Comparison of ENCODE assay signal across 9 cellular contexts in genomic region chrX:153723351-153724251, GRCh38. TPM values are rescaled to one million over a fixed set of nuclear protein-coding genes. Genes with fewer than 3 reads are reported as not detected.
DNase-seq lines count a peak whose midpoint lies in the region; ATAC-seq and TF ChIP-seq lines count a peak whose summit lies in the region.
"Had no signal": no experiment of that assay in that cellular context is flagged by ENCODE, and none has a peak within 500 bp of the region (broad histone marks: within the 10 kb centered on the region; RNA-seq: fewer than 3 reads in every experiment).

No MANE protein-coding gene starts in this region.

- H3K79me2 ChIP-seq in OCI-LY3 (ENCODE audit: low read length) = peaks cover 55% of the 10 kb centered on the region

- H3K9ac ChIP-seq in BLaER1 treated with 17β-estradiol and CSF1 and Interleukin-3, amounts not matched to agents 10 nM and 100 nM = peak overlapping the region; percentile 80 to 93 (median 89)
- H3K9ac ChIP-seq in OCI-LY3 (ENCODE audit: low read length) (peak overlapping the region; percentile 88), skeletal muscle satellite cell (ENCODE audit: low read depth, low read length) (peak overlapping the region; percentile 92)

- ATAC-seq in GM19043 (IDR thresholded peaks at IDR 0.05; ENCODE audit: low read depth, unreplicated experiment) = peak; percentile 15
- peak; percentile 32 for ATAC-seq in HG03280 (IDR thresholded peaks at IDR 0.05; ENCODE audit: unreplicated experiment)
- peak; percentile 1 for ATAC-seq in left ventricle myocardium superior

- peak overlapping the region; percentile 60 to 98 (median 90) for H3K27ac ChIP-seq in BLaER1 treated with 17β-estradiol and CSF1 and Interleukin-3, amounts not matched to agents 10 nM and 100 nM
- peak overlapping the region; percentile 72 for H3K27ac ChIP-seq in OCI-LY3 (ENCODE audit: low read length)

- peaks cover 12 to 58% (median 41%) of the 10 kb centered on the region in 11 experiments; a peak in 21 of 22 replicates for H3K9me3 ChIP-seq in BLaER1 treated with 17β-estradiol and CSF1 and Interleukin-3, amounts not matched to agents 10 nM and 100 nM (replicated peaks in 1 of 11)
- H3K9me3 ChIP-seq in OCI-LY3 (ENCODE audit: insufficient read depth, low read length) (no peaks in the 10 kb centered on the region), skeletal muscle satellite cell (replicated peaks; ENCODE audit: low read length) (no peaks in the 10 kb centered on the region)

- peaks cover 17 to 42% (median 32%) of the 10 kb centered on the region in 11 experiments for H3K36me3 ChIP-seq in BLaER1 treated with 17β-estradiol and CSF1 and Interleukin-3, amounts not matched to agents 10 nM and 100 nM
- H3K36me3 ChIP-seq in OCI-LY3 (replicated peaks; ENCODE audit: low read depth, low read length) (peaks cover 34% of the 10 kb centered on the region), skeletal muscle satellite cell (ENCODE audit: insufficient read depth, low read length) (peaks cover 24% of the 10 kb centered on the region)

- TF ChIP-seq CTCF in OCI-LY3 (IDR thresholded peaks at IDR 0.05; ENCODE audit: low read depth, low read length) = peak; percentile 46

- H3K27me3 ChIP-seq in BLaER1 treated with 17β-estradiol and CSF1 and Interleukin-3, amounts not matched to agents 10 nM and 100 nM = peaks cover 31 to 66% (median 46%) of the 10 kb centered on the region in 11 experiments
- no peaks in the 10 kb centered on the region for H3K27me3 ChIP-seq in OCI-LY3 (ENCODE audit: low read depth, low read length)
- no peaks in the 10 kb centered on the region for H3K27me3 ChIP-seq in skeletal muscle satellite cell (ENCODE audit: control insufficient read depth, insufficient read depth, low read length)

- no peak overlapping the region; the same call in 1 of the 2 replicates for H2AFZ ChIP-seq in OCI-LY3 (ENCODE audit: low read depth, low read length)

- H3K4me3 ChIP-seq in BLaER1 treated with 17β-estradiol and CSF1 and Interleukin-3, amounts not matched to agents 10 nM and 100 nM = peak overlapping the region; percentile 65 to 79 (median 76)
- H3K4me3 ChIP-seq in OCI-LY3 (ENCODE audit: low read length) (peak overlapping the region; percentile 98), skeletal muscle satellite cell (ENCODE audit: low read length) (peak overlapping the region; percentile 79)

- H4K20me1 ChIP-seq in BLaER1 treated with 17β-estradiol and CSF1 and Interleukin-3, amounts not matched to agents 10 nM and 100 nM = peaks cover 3 to 69% (median 53%) of the 10 kb centered on the region in 11 experiments; a peak in 20 of 22 replicates
- peaks cover 13% of the 10 kb centered on the region for H4K20me1 ChIP-seq in OCI-LY3 (ENCODE audit: insufficient read depth, low read length)

- peak overlapping the region; percentile 75 to 91 (median 86) for H3K4me2 ChIP-seq in BLaER1 treated with 17β-estradiol and CSF1 and Interleukin-3, amounts not matched to agents 10 nM and 100 nM
- H3K4me2 ChIP-seq in OCI-LY3 (ENCODE audit: low read length) (peak overlapping the region; percentile 98), skeletal muscle satellite cell (ENCODE audit: low read length) (peak overlapping the region; percentile 89)

- H3K4me1 ChIP-seq in BLaER1 treated with 17β-estradiol and CSF1 and Interleukin-3, amounts not matched to agents 10 nM and 100 nM = peaks cover 45 to 60% (median 48%) of the 10 kb centered on the region in 10 experiments
- H3K4me1 ChIP-seq in OCI-LY3 (ENCODE audit: low read length) (peaks cover 40% of the 10 kb centered on the region), skeletal muscle satellite cell (ENCODE audit: control insufficient read depth, insufficient read depth, low read length) (peaks cover 43% of the 10 kb centered on the region)

- intact Hi-C loops in left ventricle myocardium superior (cut with micrococcal nuclease) = no loop called here

- peak; percentile 55 for DNase-seq in activated naive CD4-positive, alpha-beta T cell treated with Interleukin-2 at 50 U/mL for 16 hours
- DNase-seq in left ventricle myocardium superior = peak; percentile 49
- DNase-seq in superior temporal gyrus (ENCODE audit: extremely low spot score) = no peak

RNA-seq across cellular contexts. Expression of gene BCAP31, which starts 0.6 kb away (rescaled TPM):
- 91.6 TPM for total RNA-seq in left ventricle myocardium superior
- 173 and 174 TPM in 2 replicates for total RNA-seq in skeletal muscle satellite cell (2012; rRNA removed)

RNA-seq across cellular contexts. Expression of gene ABCD1, which starts 1.1 kb away (rescaled TPM):
- total RNA-seq in left ventricle myocardium superior = 16.5 TPM
- 17.2 and 17.3 TPM in 2 replicates for total RNA-seq in skeletal muscle satellite cell (2012; rRNA removed)

RNA-seq across cellular contexts. Expression of gene SLC6A8, which starts 35.9 kb away (rescaled TPM):
- 208 TPM for total RNA-seq in left ventricle myocardium superior
- 9.1 and 14.0 TPM in 2 replicates for total RNA-seq in skeletal muscle satellite cell (2012; rRNA removed)

RNA-seq across cellular contexts. Expression of gene PLXNB3, which starts 40.4 kb away (rescaled TPM):
- 2.4 TPM for total RNA-seq in left ventricle myocardium superior
- total RNA-seq in skeletal muscle satellite cell (2012; rRNA removed) = 3.0 and 3.9 TPM in 2 replicates

RNA-seq across cellular contexts. Expression of gene PNCK, which starts 50.0 kb away (rescaled TPM):
- total RNA-seq in left ventricle myocardium superior = 14.5 TPM
- total RNA-seq in skeletal muscle satellite cell (2012; rRNA removed) = not detected in 2 replicates
- total RNA-seq: T-helper 2 cell treated with Interferon-gamma antibody and Interleukin-4, amounts not matched to agents 100 ng/mL and 5 ng/mL, for 36 hours had no signal
